Comparison of ENCODE assay signal across 1 cellular context in genomic region chrX:42028113-42028512, GRCh38.
TF ChIP-seq lines count a peak whose summit lies in the region.

No MANE protein-coding gene starts in this region.

TF ChIP-seq in K562, 482 proteins besides CTCF, POLR2A, EP300 and RAD21 (continued from another document):
- TF ChIP-seq, protein P1, sequence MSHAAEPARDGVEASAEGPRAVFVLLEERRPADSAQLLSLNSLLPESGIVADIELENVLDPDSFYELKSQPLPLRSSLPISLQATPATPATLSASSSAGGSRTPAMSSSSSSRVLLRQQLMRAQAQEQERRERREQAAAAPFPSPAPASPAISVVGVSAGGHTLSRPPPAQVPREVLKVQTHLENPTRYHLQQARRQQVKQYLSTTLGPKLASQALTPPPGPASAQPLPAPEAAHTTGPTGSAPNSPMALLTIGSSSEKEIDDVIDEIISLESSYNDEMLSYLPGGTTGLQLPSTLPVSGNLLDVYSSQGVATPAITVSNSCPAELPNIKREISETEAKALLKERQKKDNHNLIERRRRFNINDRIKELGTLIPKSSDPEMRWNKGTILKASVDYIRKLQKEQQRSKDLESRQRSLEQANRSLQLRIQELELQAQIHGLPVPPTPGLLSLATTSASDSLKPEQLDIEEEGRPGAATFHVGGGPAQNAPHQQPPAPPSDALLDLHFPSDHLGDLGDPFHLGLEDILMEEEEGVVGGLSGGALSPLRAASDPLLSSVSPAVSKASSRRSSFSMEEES (CRISPR knock-in tag; IDR thresholded peaks at IDR 0.05): peak; percentile 53
- TF ChIP-seq USF1 (CRISPR knock-in tag; IDR thresholded peaks at IDR 0.05) (peak; percentile 67), USF2 (CRISPR knock-in tag; IDR thresholded peaks at IDR 0.05) (peak; percentile 85)
